In genomic region chr13:33758113-33758512, GRCh38 we compare ENCODE assay signal across 15 cellular contexts.
DNase-seq lines count a peak whose midpoint lies in the region; ATAC-seq lines count a peak whose summit lies in the region.
"Had no signal": no experiment of that assay in that cellular context is flagged by ENCODE, and none has a peak within 500 bp of the region (broad histone marks: within the 10 kb centered on the region; RNA-seq: fewer than 3 reads in every experiment).

No MANE protein-coding gene starts in this region.

- no peak for DNase-seq in T-helper 9 cell
- DNase-seq in activated CD4-positive, CD25-positive, alpha-beta regulatory T cell (lab: John Stamatoyannopoulos, UW) = no peak
- no peak for DNase-seq in stimulated activated naive CD4-positive, alpha-beta T cell treated with Interleukin-2 at 50 U/mL for 16 hours (lab: John Stamatoyannopoulos, UW)
- no peak for DNase-seq in T1000 (lab: John Stamatoyannopoulos, UW)
- DNase-seq: activated CD4-positive, alpha-beta T cell treated with anti-CD3 and anti-CD28 coated beads for 48 hours; activated T-cell treated with anti-CD3 and anti-CD28 coated beads, Interleukin-2, amount 50 U/mL, for 24 hours; head of caudate nucleus; NCI-H1417 treated with DMSO at 0.1 percent for 48 hours; NCI-H446 treated with DMSO at 0.1 percent for 48 hours; RPMI8226 had no signal

- ATAC-seq in GM18502 (IDR thresholded peaks at IDR 0.05; ENCODE audit: poor library complexity, unreplicated experiment) (peak; percentile 92), GM21360 (IDR thresholded peaks at IDR 0.05; ENCODE audit: unreplicated experiment) (peak; percentile 61), HG02870 (IDR thresholded peaks at IDR 0.05; ENCODE audit: unreplicated experiment) (peak; percentile 87), HG03442 (IDR thresholded peaks at IDR 0.05; ENCODE audit: unreplicated experiment) (peak; percentile 77)
- ATAC-seq: K562 had no signal
